1 cellular context compared by ENCODE assay signal in the genomic region with DNA sequence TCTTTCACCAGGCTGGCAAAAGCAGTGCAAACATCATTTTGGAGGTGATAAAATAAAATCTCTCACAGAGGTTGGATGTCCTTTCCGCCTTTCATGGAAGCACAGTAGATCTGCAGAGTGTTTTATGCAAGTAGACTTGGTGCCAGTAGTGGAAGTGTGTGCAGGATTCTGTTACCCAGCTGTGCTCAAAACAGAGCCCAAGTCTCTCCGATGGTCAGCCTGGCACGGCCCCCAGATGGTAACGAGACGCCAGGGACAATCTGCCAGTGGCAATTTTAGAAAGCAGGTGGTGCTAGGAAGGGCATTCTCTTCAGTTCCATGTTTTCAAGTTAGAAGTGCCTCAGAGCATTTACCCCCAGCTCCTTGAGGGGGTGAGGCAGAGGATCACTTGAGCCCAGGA.
TF ChIP-seq lines count a peak whose summit lies in the region.

No MANE protein-coding gene starts in this region.

TF ChIP-seq in IMR-90, 13 proteins besides CTCF, POLR2A, EP300 and RAD21:
- TF ChIP-seq FOS (IDR thresholded peaks at IDR 0.05; ENCODE audit: low read depth, low read length) (no peak), MAZ (IDR thresholded peaks at IDR 0.05; ENCODE audit: borderline replicate concordance, low read depth, low read length) (no peak), MXI1 (IDR thresholded peaks at IDR 0.05; ENCODE audit: borderline replicate concordance, low read depth, low read length) (no peak), MAFK (IDR thresholded peaks at IDR 0.05; ENCODE audit: low read depth, low read length) (no peak), SMC3 (IDR thresholded peaks at IDR 0.05; ENCODE audit: low read depth, low read length) (no peak)
- TF ChIP-seq, protein P1, sequence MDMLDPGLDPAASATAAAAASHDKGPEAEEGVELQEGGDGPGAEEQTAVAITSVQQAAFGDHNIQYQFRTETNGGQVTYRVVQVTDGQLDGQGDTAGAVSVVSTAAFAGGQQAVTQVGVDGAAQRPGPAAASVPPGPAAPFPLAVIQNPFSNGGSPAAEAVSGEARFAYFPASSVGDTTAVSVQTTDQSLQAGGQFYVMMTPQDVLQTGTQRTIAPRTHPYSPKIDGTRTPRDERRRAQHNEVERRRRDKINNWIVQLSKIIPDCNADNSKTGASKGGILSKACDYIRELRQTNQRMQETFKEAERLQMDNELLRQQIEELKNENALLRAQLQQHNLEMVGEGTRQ (IDR thresholded peaks at IDR 0.05; ENCODE audit: low read depth, low read length): no peak
